Comparison of ENCODE assay signal across 16 cellular contexts in the genomic region with DNA sequence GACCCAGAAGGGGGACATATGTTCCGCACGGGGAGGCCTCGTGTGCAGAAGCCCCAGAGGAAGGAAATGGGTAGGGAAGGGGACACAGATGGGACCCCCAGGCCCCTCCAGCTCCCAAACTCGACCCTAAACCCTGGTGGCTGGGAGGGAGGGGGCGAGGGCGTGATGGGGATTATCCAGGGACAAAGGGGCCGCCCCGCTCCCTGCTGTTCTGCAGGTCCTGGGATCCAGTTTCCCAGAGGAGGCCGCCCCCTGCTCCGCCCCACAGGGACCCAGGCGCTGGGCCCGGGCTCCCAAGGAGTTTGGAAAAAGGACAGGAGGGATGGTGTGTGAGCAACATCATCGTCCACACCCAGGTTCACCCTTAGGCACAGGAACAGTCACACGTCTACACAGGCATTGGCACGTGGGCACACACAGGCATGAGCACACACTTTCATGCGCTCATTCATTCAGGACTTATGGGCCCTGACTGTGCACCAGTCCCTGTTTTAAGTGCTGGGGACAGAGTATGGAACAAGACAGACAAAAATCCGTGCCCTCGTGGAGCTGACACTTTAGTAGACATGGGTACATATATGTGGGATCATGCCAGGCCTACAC.
"Had no signal": no experiment of that assay in that cellular context is flagged by ENCODE, and none has a peak within 500 bp of the region (broad histone marks: within the 10 kb centered on the region; RNA-seq: fewer than 3 reads in every experiment).

No MANE protein-coding gene starts in this region.

- H3K27ac ChIP-seq: left lung, neutrophil, tibial artery, WERI-Rb-1 had no signal

- H3K27me3 ChIP-seq: left lung, neutrophil, tibial artery had no signal

- FAIRE-seq: colon, kidney had no signal

- DNase-seq: activated CD4-positive, alpha-beta T cell treated with anti-CD3 and anti-CD28 coated beads for 4 hours; activated CD8-positive, alpha-beta T cell treated with anti-CD3 and anti-CD28 coated beads for 36 hours; activated effector memory CD4-positive, alpha-beta T cell treated with anti-CD3 and anti-CD28 coated beads, Interleukin-2, amount 50 U/mL, for 16 hours; activated T-cell treated with anti-CD3 and anti-CD28 coated beads, Interleukin-2, amount 50 U/mL, for 4 hours; foreskin fibroblast; glutamatergic neuron; kidney; left lung; mucosa of descending colon; naive thymus-derived CD4-positive, alpha-beta T cell; stimulated activated CD4-positive, alpha-beta T cell treated with anti-CD3 and anti-CD28 coated beads, Interleukin-2, amount 100 ng/mL, for 24 hours; T-helper 17 cell; tibial artery; WERI-Rb-1 had no signal

- H3K36me3 ChIP-seq: left lung, neutrophil, tibial artery, WERI-Rb-1 had no signal

- H3K9me3 ChIP-seq: left lung, mucosa of descending colon, neutrophil, tibial artery had no signal

- H3K4me1 ChIP-seq: left lung, tibial artery had no signal

- H3K4me3 ChIP-seq: left lung, mucosa of descending colon, tibial artery had no signal
